ENCODE assay signal across 31 cellular contexts in genomic region chr5:13234-13633, GRCh38.
"Had no signal": no experiment of that assay in that cellular context is flagged by ENCODE, and none has a peak within 500 bp of the region (broad histone marks: within the 10 kb centered on the region; RNA-seq: fewer than 3 reads in every experiment).

No MANE protein-coding gene starts in this region.

- H3K79me2 ChIP-seq: parathyroid adenoma had no signal

- H3K9ac ChIP-seq: parathyroid adenoma had no signal

- H3K4me3 ChIP-seq: ovary, psoas muscle, right lobe of liver, sigmoid colon, suprapubic skin, testis, tibial artery, transverse colon, upper lobe of left lung, vagina had no signal

- H3K4me1 Mint-ChIP-seq: naive thymus-derived CD8-positive, alpha-beta T cell; nephron progenitor cell; neural crest cell; stimulated activated memory B cell treated with anti-CD40 and anti-IgM and Interleukin-4, amounts not matched to agents 10 μg/mL and 1 μg/mL and 100 μg/mL, for 72 hours; stimulated activated naive CD8-positive, alpha-beta T cell treated with anti-CD3 and anti-CD28 coated beads, Interleukin-15, amount 100 ng/mL, for 72 hours had no signal

- H2AFZ ChIP-seq: parathyroid adenoma had no signal

- H3K4me1 ChIP-seq: parathyroid adenoma, psoas muscle, right lobe of liver, suprapubic skin, testis, tibial artery, transverse colon, upper lobe of left lung, vagina had no signal

- H3K9me3 Mint-ChIP-seq: naive thymus-derived CD8-positive, alpha-beta T cell; natural killer cell treated with Interleukin-12 subunit alpha and Interleukin-12 subunit beta and Interleukin-15 and Interleukin-18, amount 100 ng/mL, for 72 hours; neural crest cell; stimulated activated memory B cell treated with anti-CD40 and anti-IgM and Interleukin-4, amounts not matched to agents 10 μg/mL and 1 μg/mL and 100 μg/mL, for 72 hours; stimulated activated naive CD8-positive, alpha-beta T cell treated with anti-CD3 and anti-CD28 coated beads, Interleukin-15, amount 100 ng/mL, for 72 hours had no signal

- DNase-seq: naive thymus-derived CD8-positive, alpha-beta T cell; nephron progenitor cell; nucleus accumbens; ovary; posterior cingulate gyrus; psoas muscle; right cardiac atrium; right lobe of liver; sigmoid colon; small intestine; stimulated activated CD4-positive, alpha-beta T cell treated with anti-CD3 and anti-CD28 coated beads, Interleukin-12 subunit alpha, Interleukin-12 subunit beta, amount 100 ng/mL, for 4 hours; stimulated activated CD4-positive, alpha-beta T cell treated with anti-CD3 and anti-CD28 coated beads, Interleukin-1b, Interleukin-23, amount 100 ng/mL, for 48 hours; stimulated activated CD4-positive, alpha-beta T cell treated with anti-CD3 and anti-CD28 coated beads, Interleukin-4, amount 100 ng/mL, for 1 hour; stimulated activated CD4-positive, alpha-beta T cell treated with anti-CD3 and anti-CD28 coated beads, Interleukin-4, amount 100 ng/mL, for 4 hours; stimulated activated CD8-positive, alpha-beta memory T cell treated with anti-CD3 and anti-CD28 coated beads, Interleukin-4, amount 100 ng/mL, for 48 hours; stimulated activated naive CD4-positive, alpha-beta T cell; stimulated activated naive CD8-positive, alpha-beta T cell treated with anti-CD3 and anti-CD28 coated beads, Interleukin-15, amount 100 ng/mL, for 72 hours; stimulated activated naive CD8-positive, alpha-beta T cell treated with anti-CD3 and anti-CD28 coated beads, Interleukin-15, Interleukin-2, amounts not matched to agents 100 U/mL and 50 U/mL, for 24 hours; substantia nigra; testis; tibial artery; transverse colon; upper lobe of left lung had no signal

- H3K4me3 Mint-ChIP-seq: naive thymus-derived CD8-positive, alpha-beta T cell; natural killer cell treated with Interleukin-12 subunit alpha and Interleukin-12 subunit beta and Interleukin-15 and Interleukin-18, amount 100 ng/mL, for 72 hours; nephron progenitor cell; neural crest cell; stimulated activated memory B cell treated with anti-CD40 and anti-IgM and Interleukin-4, amounts not matched to agents 10 μg/mL and 1 μg/mL and 100 μg/mL, for 72 hours; stimulated activated naive CD8-positive, alpha-beta T cell treated with anti-CD3 and anti-CD28 coated beads, Interleukin-15, amount 100 ng/mL, for 72 hours had no signal

- H3K9me3 ChIP-seq: neutrophil, ovary, psoas muscle, right lobe of liver, sigmoid colon, suprapubic skin, testis, tibial artery, transverse colon, upper lobe of left lung, vagina had no signal

- ATAC-seq: naive thymus-derived CD8-positive, alpha-beta T cell; natural killer cell treated with Interleukin-12 subunit alpha and Interleukin-12 subunit beta and Interleukin-15 and Interleukin-18, amount 100 ng/mL, for 72 hours; psoas muscle; right cardiac atrium; right lobe of liver; stimulated activated memory B cell treated with anti-CD40 and anti-IgM and Interleukin-4, amounts not matched to agents 10 μg/mL and 1 μg/mL and 100 μg/mL, for 72 hours; stimulated activated naive CD8-positive, alpha-beta T cell treated with anti-CD3 and anti-CD28 coated beads, Interleukin-15, amount 100 ng/mL, for 72 hours; stimulated activated naive CD8-positive, alpha-beta T cell treated with anti-CD3 and anti-CD28 coated beads, Interleukin-15, Interleukin-2, amounts not matched to agents 100 U/mL and 50 U/mL, for 24 hours had no signal

- H3K36me3 Mint-ChIP-seq: naive thymus-derived CD8-positive, alpha-beta T cell; natural killer cell treated with Interleukin-12 subunit alpha and Interleukin-12 subunit beta and Interleukin-15 and Interleukin-18, amount 100 ng/mL, for 72 hours; stimulated activated memory B cell treated with anti-CD40 and anti-IgM and Interleukin-4, amounts not matched to agents 10 μg/mL and 1 μg/mL and 100 μg/mL, for 72 hours had no signal

- H3K27me3 Mint-ChIP-seq: stimulated activated memory B cell treated with anti-CD40 and anti-IgM and Interleukin-4, amounts not matched to agents 10 μg/mL and 1 μg/mL and 100 μg/mL, for 72 hours had no signal

- H3K36me3 ChIP-seq: neutrophil, ovary, right lobe of liver, sigmoid colon, suprapubic skin, tibial artery, transverse colon, upper lobe of left lung, vagina had no signal

- H3K27ac Mint-ChIP-seq: naive thymus-derived CD8-positive, alpha-beta T cell; natural killer cell treated with Interleukin-12 subunit alpha and Interleukin-12 subunit beta and Interleukin-15 and Interleukin-18, amount 100 ng/mL, for 72 hours; nephron progenitor cell; progenitor cell of endocrine pancreas; stimulated activated memory B cell treated with anti-CD40 and anti-IgM and Interleukin-4, amounts not matched to agents 10 μg/mL and 1 μg/mL and 100 μg/mL, for 72 hours; stimulated activated naive CD8-positive, alpha-beta T cell treated with anti-CD3 and anti-CD28 coated beads, Interleukin-15, amount 100 ng/mL, for 72 hours had no signal

- H3K27ac ChIP-seq: neutrophil, ovary, parathyroid adenoma, psoas muscle, right lobe of liver, sigmoid colon, suprapubic skin, testis, tibial artery, transverse colon, upper lobe of left lung, vagina had no signal

- H3K27me3 ChIP-seq: ovary, right lobe of liver, sigmoid colon, suprapubic skin, testis, tibial artery, transverse colon, upper lobe of left lung, vagina had no signal
